6 cellular contexts compared by ENCODE assay signal in genomic region chr16:35142147-35142808, GRCh38.
"Had no signal": no experiment of that assay in that cellular context is flagged by ENCODE, and none has a peak within 500 bp of the region (broad histone marks: within the 10 kb centered on the region; RNA-seq: fewer than 3 reads in every experiment).

No MANE protein-coding gene starts in this region.

- H3K36me3 ChIP-seq: HAP-1 had no signal

- H3K4me3 ChIP-seq: HAP-1 had no signal

- H3K9me3 ChIP-seq: HAP-1 had no signal

- ATAC-seq: HCT116 had no signal

- DNase-seq: GOT3, H7, HFFc6, IMR-90 had no signal

- H3K4me1 ChIP-seq: HAP-1 had no signal
